ENCODE assay signal across 27 cellular contexts in the genomic region with DNA sequence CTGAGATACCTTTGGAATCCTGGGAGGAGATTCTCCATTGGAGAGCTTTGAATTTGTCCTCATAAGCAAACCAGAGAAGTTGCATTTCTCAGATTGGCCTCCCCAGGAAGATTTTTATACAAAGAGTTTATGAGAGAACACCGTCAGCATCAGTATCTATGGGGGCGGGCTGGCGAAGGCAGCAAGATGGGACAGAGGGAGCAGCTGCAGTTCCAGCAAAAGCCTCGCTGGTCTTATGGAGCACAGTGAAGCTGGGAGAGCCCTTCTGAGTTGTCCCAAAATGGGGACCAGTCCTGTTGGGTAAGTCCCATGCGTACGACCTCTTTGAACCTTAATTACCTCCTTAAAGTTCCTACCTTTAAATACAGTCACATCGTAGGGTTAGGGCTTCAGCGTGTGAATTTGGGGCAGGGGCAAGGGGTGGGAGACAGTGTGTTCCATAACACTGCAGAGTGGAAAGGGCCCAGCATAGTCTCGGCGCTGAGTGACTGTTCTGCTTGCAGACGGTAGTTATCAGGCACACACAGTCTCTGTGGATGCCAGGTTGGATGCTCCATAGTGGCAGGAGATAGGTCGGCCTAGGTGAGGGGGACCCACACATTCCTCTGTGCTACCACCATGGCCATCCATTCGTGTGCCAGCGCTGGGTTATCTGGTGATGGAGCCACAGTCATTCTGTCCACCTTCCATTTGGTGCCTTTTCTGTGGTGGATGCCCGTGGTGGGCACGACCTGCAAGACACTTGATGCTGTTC. TPM values are rescaled to one million over a fixed set of nuclear protein-coding genes. Genes with fewer than 3 reads are reported as not detected.
"Had no signal": no experiment of that assay in that cellular context is flagged by ENCODE, and none has a peak within 500 bp of the region (broad histone marks: within the 10 kb centered on the region; RNA-seq: fewer than 3 reads in every experiment).

No MANE protein-coding gene starts in this region.

- H3K27me3 Mint-ChIP-seq: activated naive CD8-positive, alpha-beta T cell treated with anti-CD3 and anti-CD28 coated beads, Interleukin-2, amount 50 U/mL, for 24 hours; stimulated activated naive B cell treated with anti-CD40 and anti-IgM and Interleukin-4, amounts not matched to agents 10 μg/mL and 1 μg/mL and 100 μg/mL, for 72 hours had no signal

- H3K27ac Mint-ChIP-seq: activated naive CD4-positive, alpha-beta T cell treated with anti-CD3 and anti-CD28 coated beads for 36 hours; activated naive CD8-positive, alpha-beta T cell treated with anti-CD3 and anti-CD28 coated beads, Interleukin-2, amount 50 U/mL, for 24 hours; nephron progenitor cell; stimulated activated naive B cell treated with anti-CD40 and anti-IgM and Interleukin-4, amounts not matched to agents 10 μg/mL and 1 μg/mL and 100 μg/mL, for 72 hours had no signal

- H3K4me1 ChIP-seq: sigmoid colon, uterus had no signal

- H3K27ac ChIP-seq: left lung, sigmoid colon, uterus, WERI-Rb-1 had no signal

- H3K9me3 ChIP-seq: left lung, sigmoid colon, uterus had no signal

- ATAC-seq: activated naive CD8-positive, alpha-beta T cell treated with anti-CD3 and anti-CD28 coated beads, Interleukin-2, amount 50 U/mL, for 24 hours; left lung had no signal

- H3K4me2 ChIP-seq: smooth muscle cell had no signal

- H3K4me3 ChIP-seq: left lung, lung, sigmoid colon, smooth muscle cell, uterus had no signal

- H3K4me3 Mint-ChIP-seq: activated naive CD4-positive, alpha-beta T cell treated with anti-CD3 and anti-CD28 coated beads for 36 hours; activated naive CD8-positive, alpha-beta T cell treated with anti-CD3 and anti-CD28 coated beads, Interleukin-2, amount 50 U/mL, for 24 hours; nephron progenitor cell; stimulated activated naive B cell treated with anti-CD40 and anti-IgM and Interleukin-4, amounts not matched to agents 10 μg/mL and 1 μg/mL and 100 μg/mL, for 72 hours had no signal

- H3K9me3 Mint-ChIP-seq: activated naive CD4-positive, alpha-beta T cell treated with anti-CD3 and anti-CD28 coated beads for 36 hours; activated naive CD8-positive, alpha-beta T cell treated with anti-CD3 and anti-CD28 coated beads, Interleukin-2, amount 50 U/mL, for 24 hours; nephron progenitor cell; stimulated activated naive B cell treated with anti-CD40 and anti-IgM and Interleukin-4, amounts not matched to agents 10 μg/mL and 1 μg/mL and 100 μg/mL, for 72 hours had no signal

- H3K36me3 ChIP-seq: uterus had no signal

- DNase-seq: activated CD4-positive, alpha-beta T cell treated with anti-CD3 and anti-CD28 coated beads for 1 hour; activated CD4-positive, alpha-beta T cell treated with anti-CD3 and anti-CD28 coated beads, Interleukin-2, amount 50 U/mL, for 4 hours; activated effector memory CD4-positive, alpha-beta T cell treated with Interleukin-2 at 50 U/mL for 16 hours; activated naive CD4-positive, alpha-beta T cell treated with anti-CD3 and anti-CD28 coated beads for 36 hours; activated naive CD8-positive, alpha-beta T cell treated with anti-CD3 and anti-CD28 coated beads, Interleukin-2, amount 50 U/mL, for 24 hours; activated T-cell treated with anti-CD3 and anti-CD28 coated beads, Interleukin-2, amount 50 U/mL, for 48 hours; caudate nucleus; dermis blood vessel endothelial cell; effector CD8-positive, alpha-beta T cell; erythroblast; foreskin fibroblast; hippocampal formation; kidney glomerular epithelial cell; left lung; nephron progenitor cell; nucleus accumbens; retina; sigmoid colon; stimulated activated CD4-positive, alpha-beta T cell treated with anti-CD3 and anti-CD28 coated beads, Interleukin-15, amount 100 ng/mL, for 24 hours; stimulated activated naive B cell treated with anti-CD40 and anti-IgM and Interleukin-4, amounts not matched to agents 10 μg/mL and 1 μg/mL and 100 μg/mL, for 72 hours; T-helper 2 cell; trophoblast cell; uterus; WERI-Rb-1 had no signal

RNA-seq across cellular contexts. Expression of gene GPR183, which starts 34.9 kb away (rescaled TPM):
- total RNA-seq: fibroblast of lung had no signal
